16 cellular contexts compared by ENCODE assay signal in genomic region chr3:130709671-130710070, GRCh38. TPM values are rescaled to one million over a fixed set of nuclear protein-coding genes. Genes with fewer than 3 reads are reported as not detected.
A peak's percentile ranks its signal among the peaks of the same experiment; 100 is the strongest.
DNase-seq lines count a peak whose midpoint lies in the region; ATAC-seq and TF ChIP-seq lines count a peak whose summit lies in the region.
"Had no signal": no experiment of that assay in that cellular context is flagged by ENCODE, and none has a peak within 500 bp of the region (broad histone marks: within the 10 kb centered on the region; RNA-seq: fewer than 3 reads in every experiment).

No MANE protein-coding gene starts in this region.

- H3K27me3 Mint-ChIP-seq in activated T-cell treated with anti-CD3 and anti-CD28 coated beads, Interleukin-2, amount 50 U/mL, for 72 hours (ENCODE audit: low read depth): no peaks in the 10 kb centered on the region
- H3K27me3 Mint-ChIP-seq: CD8-positive, alpha-beta memory T cell had no signal

- no peaks in the 10 kb centered on the region for H3K9me3 ChIP-seq in ascending aorta
- H3K9me3 ChIP-seq in smooth muscle cell (replicated peaks; ENCODE audit: low read depth): no peaks in the 10 kb centered on the region

- H2AFZ ChIP-seq in smooth muscle cell (ENCODE audit: low read depth): no peak overlapping the region

- peak overlapping the region; percentile 21 to 53 for H3K27ac ChIP-seq in ascending aorta
- H3K27ac ChIP-seq in smooth muscle cell (ENCODE audit: low read depth): peak overlapping the region; percentile 67

- peaks cover 0 to 17% of the 10 kb centered on the region in 2 donors for H3K4me1 ChIP-seq in ascending aorta
- no peaks in the 10 kb centered on the region for H3K4me1 ChIP-seq in smooth muscle cell (ENCODE audit: low read depth)

- H3K27me3 ChIP-seq in ascending aorta (no peaks in the 10 kb centered on the region), smooth muscle cell (ENCODE audit: low read depth) (no peaks in the 10 kb centered on the region)

- H3K9me3 Mint-ChIP-seq in activated T-cell treated with anti-CD3 and anti-CD28 coated beads, Interleukin-2, amount 50 U/mL, for 72 hours: no peaks in the 10 kb centered on the region
- H3K9me3 Mint-ChIP-seq: CD8-positive, alpha-beta memory T cell had no signal

- H3F3A ChIP-seq in smooth muscle cell (ENCODE audit: low read depth): no peaks in the 10 kb centered on the region

- ATAC-seq in activated T-cell treated with anti-CD3 and anti-CD28 coated beads, Interleukin-2, amount 50 U/mL, for 72 hours (replicated peaks in 1 of 2): no peak

- peak overlapping the region; percentile 15 for H3K27ac Mint-ChIP-seq in activated T-cell treated with anti-CD3 and anti-CD28 coated beads, Interleukin-2, amount 50 U/mL, for 72 hours
- H3K27ac Mint-ChIP-seq: CD8-positive, alpha-beta memory T cell had no signal

- intact Hi-C loops in ascending aorta (cut with DNase I): no loop called here

- no peaks in the 10 kb centered on the region for H3K4me1 Mint-ChIP-seq in activated T-cell treated with anti-CD3 and anti-CD28 coated beads, Interleukin-2, amount 50 U/mL, for 72 hours (ENCODE audit: low read depth)

- H3K36me3 Mint-ChIP-seq in activated T-cell treated with anti-CD3 and anti-CD28 coated beads, Interleukin-2, amount 50 U/mL, for 72 hours (ENCODE audit: insufficient read depth in 2 of 2): peaks cover 6 to 9% of the 10 kb centered on the region in 2 donors

- TF ChIP-seq CTCF in ascending aorta (IDR thresholded peaks at IDR 0.05): no peak
- TF ChIP-seq CTCF in foreskin fibroblast (IDR thresholded peaks at IDR 0.05; ENCODE audit: low read depth, low read length): no peak
- TF ChIP-seq CTCF in smooth muscle cell (IDR thresholded peaks at IDR 0.05; ENCODE audit: borderline replicate concordance, insufficient read depth, poor library complexity, severe bottlenecking): no peak

- WGBS in smooth muscle cell (ENCODE audit: low lambda C conversion rate): 37% methylated on average over 1 of the region's 1 CpG

- no peaks in the 10 kb centered on the region for H3K79me2 ChIP-seq in smooth muscle cell (ENCODE audit: low read depth)

- no peak for DNase-seq in activated T-cell treated with anti-CD3 and anti-CD28 coated beads, Interleukin-2, amount 50 U/mL, for 72 hours
- DNase-seq in activated T-cell treated with anti-CD3 and anti-CD28 coated beads, Interleukin-2, amount 50 U/mL, for 48 hours: no peak
- DNase-seq in ascending aorta (ENCODE audit: low spot score in 2 of 2) (no peak), foreskin fibroblast (peak; percentile 29 to 63), smooth muscle cell (lab: John Stamatoyannopoulos, UW; ENCODE audit: unreplicated experiment) (no peak), NCI-H524 treated with DMSO at 0.1 percent for 48 hours (lab: John Stamatoyannopoulos, UW) (no peak), HPDE6-E6E7 (ENCODE audit: extremely low spot score) (no peak), epidermal melanocyte (ENCODE audit: insufficient read length, low spot score) (no peak)
- DNase-seq: 8988T; CD8-positive, alpha-beta memory T cell; DND-41; GF-D8; KG1; NCI-H1436; NCI-H2029; NCI-H510A had no signal

- peak overlapping the region; percentile 1 for H3K9ac ChIP-seq in smooth muscle cell (ENCODE audit: low read depth)

- peak overlapping the region; percentile 27 for H3K4me2 ChIP-seq in smooth muscle cell

- H3K4me3 ChIP-seq in ascending aorta (no peak overlapping the region), foreskin fibroblast (ENCODE audit: low read depth in 1 of 2, low read length in 2 of 2) (no peak overlapping the region), smooth muscle cell (no peak overlapping the region)

- no peak overlapping the region for H3K4me3 Mint-ChIP-seq in activated T-cell treated with anti-CD3 and anti-CD28 coated beads, Interleukin-2, amount 50 U/mL, for 72 hours
- H3K4me3 Mint-ChIP-seq: CD8-positive, alpha-beta memory T cell had no signal

- H3K36me3 ChIP-seq in ascending aorta (peaks cover 0 to 19% of the 10 kb centered on the region in 2 donors), smooth muscle cell (ENCODE audit: low read depth) (peaks cover 8% of the 10 kb centered on the region)

- peaks cover 3% of the 10 kb centered on the region for H4K20me1 ChIP-seq in smooth muscle cell (ENCODE audit: low read depth)

RNA-seq across cellular contexts. Expression of gene PIK3R4, which starts 37.0 kb away (rescaled TPM):
- total RNA-seq in activated T-cell treated with anti-CD3 and anti-CD28 coated beads, Interleukin-2, amount 50 U/mL, for 72 hours: 10 to 100 TPM; 22.1 to 26.2 TPM
- total RNA-seq in ascending aorta (101 TPM), smooth muscle cell (46.4 and 48.0 TPM in 2 replicates)
- polyA plus RNA-seq in smooth muscle cell: 18.3 and 19.7 TPM in 2 replicates

Comparison
In these comparisons a context has a peak if more than half of its experiments do, and no peak if none do; other contexts are left out.
1. DNase-seq: peak in foreskin fibroblast (2 of 2); none in activated T-cell treated with anti-CD3 and anti-CD28 coated beads, Interleukin-2, amount 50 U/mL, for 72 hours (0 of 2), activated T-cell treated with anti-CD3 and anti-CD28 coated beads, Interleukin-2, amount 50 U/mL, for 48 hours (0 of 2), ascending aorta (0 of 2), smooth muscle cell (single experiment), NCI-H524 treated with DMSO at 0.1 percent for 48 hours (single experiment), HPDE6-E6E7 (single experiment) and epidermal melanocyte (single experiment).